ENCODE assay signal across 1 cellular context in genomic region chr1:213989740-213990472, GRCh38.
TF ChIP-seq lines count a peak whose summit lies in the region.

No MANE protein-coding gene starts in this region.

TF ChIP-seq in HEK293, 187 proteins besides CTCF, POLR2A, EP300 and RAD21 (continued from another document):
- TF ChIP-seq, protein P1, sequence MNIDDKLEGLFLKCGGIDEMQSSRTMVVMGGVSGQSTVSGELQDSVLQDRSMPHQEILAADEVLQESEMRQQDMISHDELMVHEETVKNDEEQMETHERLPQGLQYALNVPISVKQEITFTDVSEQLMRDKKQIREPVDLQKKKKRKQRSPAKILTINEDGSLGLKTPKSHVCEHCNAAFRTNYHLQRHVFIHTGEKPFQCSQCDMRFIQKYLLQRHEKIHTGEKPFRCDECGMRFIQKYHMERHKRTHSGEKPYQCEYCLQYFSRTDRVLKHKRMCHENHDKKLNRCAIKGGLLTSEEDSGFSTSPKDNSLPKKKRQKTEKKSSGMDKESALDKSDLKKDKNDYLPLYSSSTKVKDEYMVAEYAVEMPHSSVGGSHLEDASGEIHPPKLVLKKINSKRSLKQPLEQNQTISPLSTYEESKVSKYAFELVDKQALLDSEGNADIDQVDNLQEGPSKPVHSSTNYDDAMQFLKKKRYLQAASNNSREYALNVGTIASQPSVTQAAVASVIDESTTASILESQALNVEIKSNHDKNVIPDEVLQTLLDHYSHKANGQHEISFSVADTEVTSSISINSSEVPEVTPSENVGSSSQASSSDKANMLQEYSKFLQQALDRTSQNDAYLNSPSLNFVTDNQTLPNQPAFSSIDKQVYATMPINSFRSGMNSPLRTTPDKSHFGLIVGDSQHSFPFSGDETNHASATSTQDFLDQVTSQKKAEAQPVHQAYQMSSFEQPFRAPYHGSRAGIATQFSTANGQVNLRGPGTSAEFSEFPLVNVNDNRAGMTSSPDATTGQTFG (tag by site-specific recombination; IDR thresholded peaks at IDR 0.05; ENCODE audit: borderline replicate concordance), result no peak
- TF ChIP-seq ZNF341 (tag by site-specific recombination; IDR thresholded peaks at IDR 0.05; ENCODE audit: low read depth) (peak; percentile 66), ZNF335 (tag by site-specific recombination; conservative IDR thresholded peaks at IDR 0.05) (peak; percentile 16; the same call in 1 of the 2 replicates), IKZF3 (tag by site-specific recombination; IDR thresholded peaks at IDR 0.05) (0 out of 2 replicates have a peak, but pooled peaks have one; percentile 43), ZNF426 (tag by site-specific recombination; IDR thresholded peaks at IDR 0.05) (no peak), ZNF366 (tag by site-specific recombination; conservative IDR thresholded peaks at IDR 0.05) (peak; percentile 44; the same call in 1 of the 2 replicates), GLI2 (tag by site-specific recombination; IDR thresholded peaks at IDR 0.05; ENCODE audit: borderline replicate concordance, low read depth) (no peak), BCL6B (tag by site-specific recombination; IDR thresholded peaks at IDR 0.05) (no peak), ZNF791 (tag by site-specific recombination; IDR thresholded peaks at IDR 0.05) (no peak), KLF7 (tag by site-specific recombination; IDR thresholded peaks at IDR 0.05; ENCODE audit: borderline replicate concordance) (no peak), ZNF843 (tag by site-specific recombination; IDR thresholded peaks at IDR 0.05) (0 out of 2 replicates have a peak, but pooled peaks have one; percentile 1), OVOL3 (tag by site-specific recombination; IDR thresholded peaks at IDR 0.05) (no peak), FEZF1 (tag by site-specific recombination; IDR thresholded peaks at IDR 0.05) (peak; percentile 75), ZNF239 (tag by site-specific recombination; IDR thresholded peaks at IDR 0.05) (no peak), ZNF660 (tag by site-specific recombination; IDR thresholded peaks at IDR 0.05) (peak; percentile 83), ZNF76 (tag by site-specific recombination; IDR thresholded peaks at IDR 0.05; ENCODE audit: borderline replicate concordance, low read depth) (no peak), SP3 (tag by site-specific recombination; IDR thresholded peaks at IDR 0.05) (peak; percentile 38; the same call in 1 of the 2 replicates), ZBTB48 (tag by site-specific recombination; IDR thresholded peaks at IDR 0.05) (no peak), ELK4 (IDR thresholded peaks at IDR 0.05; ENCODE audit: borderline replicate concordance, low read depth, low read length) (no peak), ZNF596 (tag by site-specific recombination; IDR thresholded peaks at IDR 0.05) (no peak)
- TF ChIP-seq, protein P2, sequence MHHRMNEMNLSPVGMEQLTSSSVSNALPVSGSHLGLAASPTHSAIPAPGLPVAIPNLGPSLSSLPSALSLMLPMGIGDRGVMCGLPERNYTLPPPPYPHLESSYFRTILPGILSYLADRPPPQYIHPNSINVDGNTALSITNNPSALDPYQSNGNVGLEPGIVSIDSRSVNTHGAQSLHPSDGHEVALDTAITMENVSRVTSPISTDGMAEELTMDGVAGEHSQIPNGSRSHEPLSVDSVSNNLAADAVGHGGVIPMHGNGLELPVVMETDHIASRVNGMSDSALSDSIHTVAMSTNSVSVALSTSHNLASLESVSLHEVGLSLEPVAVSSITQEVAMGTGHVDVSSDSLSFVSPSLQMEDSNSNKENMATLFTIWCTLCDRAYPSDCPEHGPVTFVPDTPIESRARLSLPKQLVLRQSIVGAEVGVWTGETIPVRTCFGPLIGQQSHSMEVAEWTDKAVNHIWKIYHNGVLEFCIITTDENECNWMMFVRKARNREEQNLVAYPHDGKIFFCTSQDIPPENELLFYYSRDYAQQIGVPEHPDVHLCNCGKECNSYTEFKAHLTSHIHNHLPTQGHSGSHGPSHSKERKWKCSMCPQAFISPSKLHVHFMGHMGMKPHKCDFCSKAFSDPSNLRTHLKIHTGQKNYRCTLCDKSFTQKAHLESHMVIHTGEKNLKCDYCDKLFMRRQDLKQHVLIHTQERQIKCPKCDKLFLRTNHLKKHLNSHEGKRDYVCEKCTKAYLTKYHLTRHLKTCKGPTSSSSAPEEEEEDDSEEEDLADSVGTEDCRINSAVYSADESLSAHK (tag by site-specific recombination; IDR thresholded peaks at IDR 0.05), result peak; percentile 97
- TF ChIP-seq, protein P3, sequence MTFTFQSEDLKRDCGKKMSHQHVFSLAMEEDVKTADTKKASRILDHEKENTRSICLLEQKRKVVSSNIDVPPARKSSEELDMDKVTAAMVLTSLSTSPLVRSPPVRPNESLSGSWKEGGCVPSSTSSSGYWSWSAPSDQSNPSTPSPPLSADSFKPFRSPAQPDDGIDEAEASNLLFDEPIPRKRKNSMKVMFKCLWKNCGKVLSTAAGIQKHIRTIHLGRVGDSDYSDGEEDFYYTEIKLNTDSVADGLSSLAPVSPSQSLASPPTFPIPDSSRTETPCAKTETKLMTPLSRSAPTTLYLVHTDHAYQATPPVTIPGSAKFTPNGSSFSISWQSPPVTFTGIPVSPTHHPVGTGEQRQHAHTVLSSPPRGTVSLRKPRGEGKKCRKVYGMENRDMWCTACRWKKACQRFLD (tag by site-specific recombination; IDR thresholded peaks at IDR 0.05), result no peak
- TF ChIP-seq, protein P4, sequence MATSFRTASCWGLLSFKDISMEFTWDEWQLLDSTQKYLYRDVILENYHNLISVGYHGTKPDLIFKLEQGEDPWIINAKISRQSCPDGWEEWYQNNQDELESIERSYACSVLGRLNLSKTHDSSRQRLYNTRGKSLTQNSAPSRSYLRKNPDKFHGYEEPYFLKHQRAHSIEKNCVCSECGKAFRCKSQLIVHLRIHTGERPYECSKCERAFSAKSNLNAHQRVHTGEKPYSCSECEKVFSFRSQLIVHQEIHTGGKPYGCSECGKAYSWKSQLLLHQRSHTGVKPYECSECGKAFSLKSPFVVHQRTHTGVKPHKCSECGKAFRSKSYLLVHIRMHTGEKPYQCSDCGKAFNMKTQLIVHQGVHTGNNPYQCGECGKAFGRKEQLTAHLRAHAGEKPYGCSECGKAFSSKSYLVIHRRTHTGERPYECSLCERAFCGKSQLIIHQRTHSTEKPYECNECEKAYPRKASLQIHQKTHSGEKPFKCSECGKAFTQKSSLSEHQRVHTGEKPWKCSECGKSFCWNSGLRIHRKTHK (tag by site-specific recombination; IDR thresholded peaks at IDR 0.05), result no peak
- TF ChIP-seq, protein P5, sequence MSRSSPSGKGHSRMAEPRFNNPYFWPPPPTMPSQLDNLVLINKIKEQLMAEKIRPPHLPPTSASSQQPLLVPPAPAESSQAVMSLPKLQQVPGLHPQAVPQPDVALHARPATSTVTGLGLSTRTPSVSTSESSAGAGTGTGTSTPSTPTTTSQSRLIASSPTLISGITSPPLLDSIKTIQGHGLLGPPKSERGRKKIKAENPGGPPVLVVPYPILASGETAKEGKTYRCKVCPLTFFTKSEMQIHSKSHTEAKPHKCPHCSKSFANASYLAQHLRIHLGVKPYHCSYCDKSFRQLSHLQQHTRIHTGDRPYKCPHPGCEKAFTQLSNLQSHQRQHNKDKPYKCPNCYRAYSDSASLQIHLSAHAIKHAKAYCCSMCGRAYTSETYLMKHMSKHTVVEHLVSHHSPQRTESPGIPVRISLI (tag by site-specific recombination; IDR thresholded peaks at IDR 0.05), result peak; percentile 79; the same call in 1 of the 2 replicates
